8 cellular contexts compared by ENCODE assay signal in genomic region chr9:99019523-99020331, GRCh38.
DNase-seq lines count a peak whose midpoint lies in the region; ATAC-seq, FAIRE-seq and TF ChIP-seq lines count a peak whose summit lies in the region.

No MANE protein-coding gene starts in this region.

- H3K27ac Mint-ChIP-seq in astrocyte (ENCODE audit: unreplicated experiment) = peak overlapping the region; percentile 96

- H4K20me1 ChIP-seq in astrocyte (ENCODE audit: insufficient read depth, low read length) = no peaks in the 10 kb centered on the region

- H3K4me3 ChIP-seq in HFF-Myc (replicated peaks; ENCODE audit: low read depth, low read length) = no peak overlapping the region
- H3K4me3 ChIP-seq in astrocyte (ENCODE audit: insufficient read depth, low read depth, low read length) = no peak overlapping the region
- H3K4me3 ChIP-seq in skeletal muscle satellite cell (ENCODE audit: low read length) = no peak overlapping the region
- no peak overlapping the region for H3K4me3 ChIP-seq in upper lobe of right lung

- no peak overlapping the region for H3K4me3 Mint-ChIP-seq in astrocyte (ENCODE audit: unreplicated experiment)

- H3K27ac ChIP-seq in astrocyte (ENCODE audit: low read depth, low read length) (peak overlapping the region; percentile 91), upper lobe of right lung (no peak overlapping the region)

- H3K4me1 Mint-ChIP-seq in astrocyte (ENCODE audit: low read depth, unreplicated experiment) = peaks cover 35% of the 10 kb centered on the region

- no peak for TF ChIP-seq CTCF in HFF-Myc (IDR thresholded peaks at IDR 0.05; ENCODE audit: low read depth, low read length, missing control alignments)
- no peak for TF ChIP-seq CTCF in astrocyte (IDR thresholded peaks at IDR 0.05; ENCODE audit: insufficient read depth, low read depth, low read length)
- TF ChIP-seq CTCF in upper lobe of right lung (IDR thresholded peaks at IDR 0.05) = no peak

- H3K4me2 ChIP-seq in astrocyte (ENCODE audit: low read length) (peak overlapping the region; percentile 54), skeletal muscle satellite cell (ENCODE audit: low read length) (peak overlapping the region; percentile 21)

- H3K27me3 Mint-ChIP-seq in astrocyte (ENCODE audit: low read depth, unreplicated experiment) = peaks cover 9% of the 10 kb centered on the region

- peak; percentile 95 for FAIRE-seq in astrocyte (lab: Jason Lieb, UNC)
- FAIRE-seq in GM19239 (lab: Jason Lieb, UNC) = no peak

- DNase-seq in HFF-Myc (ENCODE audit: extremely low read depth, low read depth) (peak; percentile 86), astrocyte (ENCODE audit: low read depth) (peak; percentile 99), Right ventricle myocardium superior (no peak), upper lobe of right lung (no peak), GM19239 (ENCODE audit: insufficient read length, low spot score) (no peak)

- H3K36me3 Mint-ChIP-seq in astrocyte (ENCODE audit: low read depth, unreplicated experiment) = peaks cover 5% of the 10 kb centered on the region

- peaks cover 12% of the 10 kb centered on the region for H3K9me3 Mint-ChIP-seq in astrocyte (ENCODE audit: unreplicated experiment)

- H3K36me3 ChIP-seq in astrocyte (ENCODE audit: insufficient read depth, low read length) (no peaks in the 10 kb centered on the region), skeletal muscle satellite cell (ENCODE audit: insufficient read depth, low read length) (no peaks in the 10 kb centered on the region), upper lobe of right lung (no peaks in the 10 kb centered on the region)

- no peak overlapping the region for H2AFZ ChIP-seq in astrocyte (ENCODE audit: low read depth, low read length)

- ATAC-seq in Right ventricle myocardium superior (ENCODE audit: poor library complexity) (peak; percentile 28), GM21515 (IDR thresholded peaks at IDR 0.05; ENCODE audit: unreplicated experiment) (no peak), upper lobe of right lung (no peak), GM18511 (IDR thresholded peaks at IDR 0.05; ENCODE audit: unreplicated experiment) (no peak)

- intact Hi-C loops in Right ventricle myocardium superior (cut with DNase I) (no loop called here), upper lobe of right lung (cut with DNase I) (no loop called here)

- H3K9ac ChIP-seq in astrocyte (ENCODE audit: low read length) (peak overlapping the region; percentile 61), skeletal muscle satellite cell (ENCODE audit: low read depth, low read length) (peak overlapping the region; percentile 51)

- H3K4me1 ChIP-seq in astrocyte (ENCODE audit: insufficient read depth, low read length) (peaks cover 19% of the 10 kb centered on the region), skeletal muscle satellite cell (ENCODE audit: control insufficient read depth, insufficient read depth, low read length) (peaks cover 19% of the 10 kb centered on the region), upper lobe of right lung (no peaks in the 10 kb centered on the region)

- H3K9me3 ChIP-seq in astrocyte (ENCODE audit: insufficient read depth, low read depth, low read length) (no peaks in the 10 kb centered on the region), skeletal muscle satellite cell (replicated peaks; ENCODE audit: low read length) (no peaks in the 10 kb centered on the region), upper lobe of right lung (no peaks in the 10 kb centered on the region)

- no peaks in the 10 kb centered on the region for H3K27me3 ChIP-seq in astrocyte (ENCODE audit: insufficient read depth, low read length)
- H3K27me3 ChIP-seq in skeletal muscle satellite cell (ENCODE audit: control insufficient read depth, insufficient read depth, low read length) = peaks cover 23% of the 10 kb centered on the region
- no peaks in the 10 kb centered on the region for H3K27me3 ChIP-seq in upper lobe of right lung

- no peaks in the 10 kb centered on the region for H3K79me2 ChIP-seq in astrocyte (ENCODE audit: insufficient read depth, low read length)

Comparison
In these comparisons a context has a peak if more than half of its experiments do, and no peak if none do; other contexts are left out.
1. DNase-seq: peak in HFF-Myc (single experiment) and astrocyte (single experiment); none in Right ventricle myocardium superior (single experiment), upper lobe of right lung (single experiment) and GM19239 (single experiment).